In genomic region chr13:73900591-73900990, GRCh38 we compare ENCODE assay signal across 22 cellular contexts.
"Had no signal": no experiment of that assay in that cellular context is flagged by ENCODE, and none has a peak within 500 bp of the region (broad histone marks: within the 10 kb centered on the region; RNA-seq: fewer than 3 reads in every experiment).

No MANE protein-coding gene starts in this region.

- H3K27me3 Mint-ChIP-seq: naive thymus-derived CD8-positive, alpha-beta T cell had no signal

- H3K4me1 ChIP-seq: gastrocnemius medialis, right atrium auricular region, stomach, transverse colon had no signal

- H3K9me3 ChIP-seq: esophagus muscularis mucosa, gastrocnemius medialis, mucosa of descending colon, neutrophil, right atrium auricular region, sigmoid colon, stomach, thoracic aorta, transverse colon had no signal

- H3K27me3 ChIP-seq: esophagus muscularis mucosa, gastrocnemius medialis, heart right ventricle, neutrophil, right atrium auricular region, sigmoid colon, stomach, transverse colon had no signal

- DNase-seq: effector CD4-positive, alpha-beta T cell; gastrocnemius medialis; heart right ventricle; hypothalamus; mucosa of descending colon; naive thymus-derived CD8-positive, alpha-beta T cell; posterior cingulate gyrus; sigmoid colon; small intestine; stimulated activated CD4-positive, alpha-beta T cell treated with anti-CD3 and anti-CD28 coated beads, Interleukin-12 subunit alpha, Interleukin-12 subunit beta, amount 100 ng/mL, for 4 hours; stimulated activated naive CD4-positive, alpha-beta T cell; stomach; substantia nigra; transverse colon had no signal

- H3K27ac Mint-ChIP-seq: naive thymus-derived CD8-positive, alpha-beta T cell had no signal

- H3K36me3 ChIP-seq: esophagus muscularis mucosa, gastrocnemius medialis, heart right ventricle, neutrophil, right atrium auricular region, sigmoid colon, stomach, thoracic aorta, transverse colon had no signal

- H3K4me3 ChIP-seq: coronary artery, esophagus muscularis mucosa, gastrocnemius medialis, heart right ventricle, mucosa of descending colon, right atrium auricular region, sigmoid colon, stomach, thoracic aorta, transverse colon had no signal

- H3K27ac ChIP-seq: coronary artery, epithelial cell of prostate, gastrocnemius medialis, heart right ventricle, neutrophil, right atrium auricular region, sigmoid colon, stomach, transverse colon had no signal

- FAIRE-seq: islet of Langerhans, small intestine had no signal

- H3K4me3 Mint-ChIP-seq: naive thymus-derived CD8-positive, alpha-beta T cell had no signal

- ATAC-seq: gastrocnemius medialis; heart right ventricle; left lobe of liver; mucosa of descending colon; naive thymus-derived CD8-positive, alpha-beta T cell had no signal
